ENCODE assay signal across 24 cellular contexts in the genomic region with DNA sequence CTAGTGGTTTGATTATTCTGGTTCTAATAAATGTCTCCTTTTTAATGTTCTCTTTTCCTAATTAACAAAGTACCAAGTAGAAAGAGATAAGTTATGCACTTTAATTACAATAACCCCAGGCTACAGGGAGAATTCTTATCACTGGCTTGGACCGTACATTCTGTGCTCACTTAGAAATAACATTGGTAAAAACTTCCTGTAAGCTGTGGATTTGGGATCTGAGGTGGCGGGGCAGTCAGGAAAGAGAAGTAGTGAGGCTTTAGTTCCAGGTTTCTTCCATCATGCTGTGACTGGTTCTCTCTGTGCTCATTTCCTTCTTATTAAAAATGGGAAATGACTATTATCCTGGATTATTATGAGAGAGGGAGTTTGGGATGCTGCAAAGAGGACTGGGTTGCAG.
DNase-seq lines count a peak whose midpoint lies in the region; ATAC-seq, FAIRE-seq and TF ChIP-seq lines count a peak whose summit lies in the region.
"Had no signal": no experiment of that assay in that cellular context is flagged by ENCODE, and none has a peak within 500 bp of the region (broad histone marks: within the 10 kb centered on the region; RNA-seq: fewer than 3 reads in every experiment).

No MANE protein-coding gene starts in this region.

- DNase-seq in right cardiac atrium = no peak
- DNase-seq in heart left ventricle = no peak
- peak; percentile 68 for DNase-seq in endothelial cell of umbilical vein (ENCODE audit: low read depth, low spot score)
- no peak for DNase-seq in right lobe of liver
- DNase-seq in testis = peak; percentile 43
- no peak for DNase-seq in foreskin melanocyte
- DNase-seq: 8988T; ACHN; C1 segment of cervical spinal cord; Calu3; CD4-positive, alpha-beta memory T cell; COR-L47; DMS53; DMS79 treated with DMSO at 0.1 percent for 48 hours; GF-D8; GOT3; HFFc6 had no signal

- H3K9me3 ChIP-seq in right cardiac atrium (ENCODE audit: control insufficient read depth, low read length) = no peaks in the 10 kb centered on the region
- no peaks in the 10 kb centered on the region for H3K9me3 ChIP-seq in heart left ventricle
- H3K9me3 ChIP-seq in endothelial cell of umbilical vein (replicated peaks; ENCODE audit: control insufficient read depth, insufficient read depth, low read length) = no peaks in the 10 kb centered on the region
- no peaks in the 10 kb centered on the region for H3K9me3 ChIP-seq in right lobe of liver
- H3K9me3 ChIP-seq in testis = no peaks in the 10 kb centered on the region
- H3K9me3 ChIP-seq: HAP-1 had no signal

- H4K20me1 ChIP-seq in endothelial cell of umbilical vein (replicated peaks; ENCODE audit: control insufficient read depth, extremely low read depth, insufficient read depth, low read length) = no peaks in the 10 kb centered on the region

- 50% methylated on average over 2 of the region's 2 CpGs for WGBS in right cardiac atrium
- 50 to 62% (median 55%) methylated on average over 2 of the region's 2 CpGs for WGBS in heart left ventricle, 4 donors
- 44% methylated on average over 2 of the region's 2 CpGs for WGBS in right lobe of liver (ENCODE audit: insufficient coverage, low coverage, low lambda C conversion rate, missing lambda C conversion rate)
- 33 to 45% methylated on average over 2 of the region's 2 CpGs for WGBS in testis, 2 donors

- CTCF ChIA-PET in endothelial cell of umbilical vein (lab: Charles Lee) = interaction anchor here (0.7 to 1.5 kb wide), 7 partner anchors 13 to 409 kb away, joined by 3 to 8 read pairs (median 4); no protein-coding TSS in a partner anchor

- ATAC-seq in right cardiac atrium (peak; percentile 72 to 89), heart left ventricle (no peak), right lobe of liver (peak; percentile 32 to 72 (median 56)), HG02885 (IDR thresholded peaks at IDR 0.05; ENCODE audit: poor library complexity, unreplicated experiment) (no peak), HG03097 (IDR thresholded peaks at IDR 0.05; ENCODE audit: low FRiP score, unreplicated experiment) (no peak)
- ATAC-seq: A549 had no signal

- dilution Hi-C loops in endothelial cell of umbilical vein (cut with MboI; ENCODE audit: extremely low pct_ligation_motif_present, low sequenced_read_pairs) = no loop called here

- H3K79me2 ChIP-seq in endothelial cell of umbilical vein (ENCODE audit: control insufficient read depth, insufficient read depth, low read length) = no peaks in the 10 kb centered on the region

- TF ChIP-seq POLR2A in heart left ventricle (IDR thresholded peaks at IDR 0.05) (no peak), endothelial cell of umbilical vein (IDR thresholded peaks at IDR 0.05; ENCODE audit: low read depth, low read length) (no peak), right lobe of liver (IDR thresholded peaks at IDR 0.05) (no peak), testis (IDR thresholded peaks at IDR 0.05) (no peak)

- TF ChIP-seq CTCF in heart left ventricle (IDR thresholded peaks at IDR 0.05) (no peak), endothelial cell of umbilical vein (IDR thresholded peaks at IDR 0.05; ENCODE audit: extremely low read depth in 1 of 2, insufficient read depth in 1 of 2, low read depth in 1 of 2, low read length in 2 of 2) (no peak), right lobe of liver (IDR thresholded peaks at IDR 0.05) (no peak), testis (IDR thresholded peaks at IDR 0.05) (no peak)

- intact Hi-C loops in right cardiac atrium (cut with DNase I) (no loop called here), heart left ventricle (cut with DNase I) (loop anchor here in 1 of 10 donors (10.0 kb wide), 1 partner anchor 196 kb away; no protein-coding TSS in a partner anchor), endothelial cell of umbilical vein (cut with micrococcal nuclease) (no loop called here), right lobe of liver (cut with DNase I) (no loop called here), testis (cut with DNase I; ENCODE audit: low total_unique reads) (no loop called here)

- peak overlapping the region; percentile 27 for H2AFZ ChIP-seq in endothelial cell of umbilical vein (ENCODE audit: low read depth, low read length)

- peak; percentile 98 for FAIRE-seq in endothelial cell of umbilical vein (lab: Jason Lieb, UNC)
- FAIRE-seq: A549, GM12891, GM18507, H54 had no signal

- H3K4me3 ChIP-seq in right cardiac atrium (ENCODE audit: low read length) (no peak overlapping the region), heart left ventricle (no peak overlapping the region), endothelial cell of umbilical vein (replicated peaks in 1 of 3; ENCODE audit: insufficient read depth in 1 of 3, low read depth in 1 of 3, low read length in 3 of 3) (no peak overlapping the region), right lobe of liver (no peak overlapping the region), testis (no peak overlapping the region)
- H3K4me3 ChIP-seq: A549, HAP-1 had no signal

- H3K36me3 ChIP-seq in heart left ventricle (no peaks in the 10 kb centered on the region), endothelial cell of umbilical vein (ENCODE audit: control insufficient read depth in 2 of 2, extremely low read depth in 1 of 2, insufficient read depth in 2 of 2, low read length in 2 of 2) (no peaks in the 10 kb centered on the region), right lobe of liver (no peaks in the 10 kb centered on the region), testis (ENCODE audit: low read depth, missing control alignments) (no peaks in the 10 kb centered on the region)
- H3K36me3 ChIP-seq: HAP-1 had no signal

- H3K9me1 ChIP-seq in endothelial cell of umbilical vein (replicated peaks; ENCODE audit: control insufficient read depth, extremely low read depth, insufficient read depth, low read length) = no peaks in the 10 kb centered on the region

- POLR2A ChIA-PET in endothelial cell of umbilical vein (lab: Charles Lee) = no interaction called here

- H3K27me3 ChIP-seq in right cardiac atrium (ENCODE audit: control insufficient read depth, insufficient read depth) (no peaks in the 10 kb centered on the region), heart left ventricle (peaks cover 0 to 10% (median 2%) of the 10 kb centered on the region in 9 donors), endothelial cell of umbilical vein (ENCODE audit: control insufficient read depth in 2 of 2, insufficient read depth in 2 of 2, low read length in 2 of 2) (no peaks in the 10 kb centered on the region), right lobe of liver (no peaks in the 10 kb centered on the region), testis (no peaks in the 10 kb centered on the region)

- peak overlapping the region; percentile 71 for H3K4me2 ChIP-seq in endothelial cell of umbilical vein (ENCODE audit: insufficient read depth, low read length)
- H3K4me2 ChIP-seq: A549 had no signal

- no TSS peak for BruUV-seq in endothelial cell of umbilical vein (replicated peaks; lab: Mats Ljungman, UMichigan)

- no peak overlapping the region for H3K27ac ChIP-seq in right cardiac atrium (ENCODE audit: low read length)
- H3K27ac ChIP-seq in heart left ventricle = no peak overlapping the region
- peak overlapping the region; percentile 29 for H3K27ac ChIP-seq in endothelial cell of umbilical vein (ENCODE audit: insufficient read depth, low read depth, low read length)
- H3K27ac ChIP-seq in right lobe of liver = no peak overlapping the region
- H3K27ac ChIP-seq in testis = no peak overlapping the region
- H3K27ac ChIP-seq: A549 had no signal

- H3K4me1 ChIP-seq in right cardiac atrium (ENCODE audit: control insufficient read depth, insufficient read depth, low read length) (no peaks in the 10 kb centered on the region), heart left ventricle (no peaks in the 10 kb centered on the region), endothelial cell of umbilical vein (ENCODE audit: control insufficient read depth, extremely low read depth, insufficient read depth, low read length) (peaks cover 26% of the 10 kb centered on the region), right lobe of liver (peaks cover 0 to 5% (median 0%) of the 10 kb centered on the region in 4 donors), testis (peaks cover 5% of the 10 kb centered on the region)
- H3K4me1 ChIP-seq: A549, HAP-1 had no signal

- H3K9ac ChIP-seq in endothelial cell of umbilical vein (replicated peaks; ENCODE audit: extremely low read depth, insufficient read depth, low read length) = no peak overlapping the region

TF ChIP-seq in endothelial cell of umbilical vein, 7 proteins besides CTCF, POLR2A, EP300 and RAD21:
- peak; percentile 65 for TF ChIP-seq GATA2 (IDR thresholded peaks at IDR 0.05; ENCODE audit: insufficient read depth, insufficient read length, low read depth, low read length)
- TF ChIP-seq JUN (IDR thresholded peaks at IDR 0.05; ENCODE audit: borderline replicate concordance, insufficient read depth, insufficient read length, low read depth) = no peak
- TF ChIP-seq, protein P1, sequence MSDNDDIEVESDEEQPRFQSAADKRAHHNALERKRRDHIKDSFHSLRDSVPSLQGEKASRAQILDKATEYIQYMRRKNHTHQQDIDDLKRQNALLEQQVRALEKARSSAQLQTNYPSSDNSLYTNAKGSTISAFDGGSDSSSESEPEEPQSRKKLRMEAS (IDR thresholded peaks at IDR 0.05; ENCODE audit: insufficient read depth, insufficient read length) = no peak
- peak; percentile 67 for TF ChIP-seq FOS (IDR thresholded peaks at IDR 0.05; ENCODE audit: borderline replicate concordance, insufficient read depth, low read length)
- no peak for TF ChIP-seq MYC (IDR thresholded peaks at IDR 0.05; ENCODE audit: low read depth, low read length)
- peak; percentile 35 for TF ChIP-seq POLR2AphosphoS5 (IDR thresholded peaks at IDR 0.05; ENCODE audit: insufficient read depth, low read depth, low read length)
- TF ChIP-seq EZH2 (IDR thresholded peaks at IDR 0.05; ENCODE audit: borderline replicate concordance, low read depth, low read length, severe bottlenecking) = no peak

Comparison
In these comparisons a context has a peak if more than half of its experiments do, and no peak if none do; other contexts are left out.
1. ATAC-seq: peak in right cardiac atrium (2 of 2) and right lobe of liver (4 of 4); none in heart left ventricle (0 of 4), HG02885 (single experiment) and HG03097 (single experiment).
2. DNase-seq: peak in endothelial cell of umbilical vein (single experiment) and testis (single experiment); none in right cardiac atrium (0 of 3), heart left ventricle (0 of 5), right lobe of liver (0 of 3) and foreskin melanocyte (single experiment).